Comparison of ENCODE assay signal across 3 cellular contexts in genomic region chr5:64963278-64963677, GRCh38.
TF ChIP-seq lines count a peak whose summit lies in the region.

No MANE protein-coding gene starts in this region.

TF ChIP-seq in HepG2, 621 proteins besides CTCF, POLR2A, EP300 and RAD21:
- TF ChIP-seq ZNF280D (CRISPR knock-in tag; IDR thresholded peaks at IDR 0.05) (peak; percentile 85), RCOR2 (CRISPR knock-in tag; IDR thresholded peaks at IDR 0.05) (no peak), CHD4 (IDR thresholded peaks at IDR 0.05; ENCODE audit: borderline replicate concordance, low read length) (peak; percentile 77; the same call in 1 of the 2 replicates)

TF ChIP-seq in IMR-90, 13 proteins besides CTCF, POLR2A, EP300 and RAD21:
- no peak for TF ChIP-seq MAZ (IDR thresholded peaks at IDR 0.05; ENCODE audit: borderline replicate concordance, low read depth, low read length)
- TF ChIP-seq USF2 (IDR thresholded peaks at IDR 0.05; ENCODE audit: low read depth, low read length) = no peak
- TF ChIP-seq MAFK (IDR thresholded peaks at IDR 0.05; ENCODE audit: low read depth, low read length) = no peak
- no peak for TF ChIP-seq RFX5 (IDR thresholded peaks at IDR 0.05; ENCODE audit: low read depth, low read length)
- peak; percentile 93 for TF ChIP-seq RCOR1 (IDR thresholded peaks at IDR 0.05; ENCODE audit: insufficient replicate concordance, low read length)
- no peak for TF ChIP-seq FOS (IDR thresholded peaks at IDR 0.05; ENCODE audit: low read depth, low read length)
- no peak for TF ChIP-seq CHD1 (IDR thresholded peaks at IDR 0.05; ENCODE audit: low read depth, low read length)
- no peak for TF ChIP-seq SMC3 (IDR thresholded peaks at IDR 0.05; ENCODE audit: low read depth, low read length)

TF ChIP-seq in K562, 482 proteins besides CTCF, POLR2A, EP300 and RAD21:
- TF ChIP-seq CHD4 (IDR thresholded peaks at IDR 0.05; ENCODE audit: insufficient read depth, insufficient replicate concordance, low read depth, low read length, poor library complexity, severe bottlenecking) (no peak), BMI1 (IDR thresholded peaks at IDR 0.05; ENCODE audit: low read length) (no peak), CBX3 (IDR thresholded peaks at IDR 0.05; ENCODE audit: borderline replicate concordance in 1 of 2, low read length in 2 of 2) (peak in 1 of 2 experiments; percentile 82; a peak in 2 of 3 replicates), CREB5 (CRISPR knock-in tag; IDR thresholded peaks at IDR 0.05) (no peak), ZBTB12 (CRISPR knock-in tag; IDR thresholded peaks at IDR 0.05) (no peak), RBM25 (IDR thresholded peaks at IDR 0.05; ENCODE audit: low read depth, low read length, severe bottlenecking) (peak; percentile 90), RBM14 (IDR thresholded peaks at IDR 0.05; ENCODE audit: borderline replicate concordance, insufficient read depth, low read depth, low read length) (no peak), UBTF (IDR thresholded peaks at IDR 0.05; ENCODE audit: borderline replicate concordance in 1 of 2, low read depth in 2 of 2, low read length in 2 of 2) (no peak), CHAMP1 (IDR thresholded peaks at IDR 0.05) (0 out of 2 replicates have a peak, but pooled peaks have one; percentile 40), NR2C2 (CRISPR knock-in tag; IDR thresholded peaks at IDR 0.05) (no peak), NR2C2 (tag; IDR thresholded peaks at IDR 0.05) (no peak), ZFP30 (CRISPR knock-in tag; IDR thresholded peaks at IDR 0.05; ENCODE audit: borderline replicate concordance) (peak; percentile 74; the same call in 1 of the 2 replicates), HDAC3 (IDR thresholded peaks at IDR 0.05; ENCODE audit: borderline replicate concordance, partially characterized antibody) (no peak), OTX1 (CRISPR knock-in tag; IDR thresholded peaks at IDR 0.05) (no peak), SIN3A (IDR thresholded peaks at IDR 0.05; ENCODE audit: borderline replicate concordance in 2 of 2, control insufficient read depth in 1 of 2, low read depth in 2 of 2, low read length in 2 of 2) (no peak), NKRF (IDR thresholded peaks at IDR 0.05; ENCODE audit: borderline replicate concordance) (no peak), TRIM28 (IDR thresholded peaks at IDR 0.05) (peak; percentile 53; the same call in 1 of the 2 replicates)
TF ChIP-seq in K562: peak in this region for 5.
